ENCODE assay signal across 1 cellular context in the genomic region with DNA sequence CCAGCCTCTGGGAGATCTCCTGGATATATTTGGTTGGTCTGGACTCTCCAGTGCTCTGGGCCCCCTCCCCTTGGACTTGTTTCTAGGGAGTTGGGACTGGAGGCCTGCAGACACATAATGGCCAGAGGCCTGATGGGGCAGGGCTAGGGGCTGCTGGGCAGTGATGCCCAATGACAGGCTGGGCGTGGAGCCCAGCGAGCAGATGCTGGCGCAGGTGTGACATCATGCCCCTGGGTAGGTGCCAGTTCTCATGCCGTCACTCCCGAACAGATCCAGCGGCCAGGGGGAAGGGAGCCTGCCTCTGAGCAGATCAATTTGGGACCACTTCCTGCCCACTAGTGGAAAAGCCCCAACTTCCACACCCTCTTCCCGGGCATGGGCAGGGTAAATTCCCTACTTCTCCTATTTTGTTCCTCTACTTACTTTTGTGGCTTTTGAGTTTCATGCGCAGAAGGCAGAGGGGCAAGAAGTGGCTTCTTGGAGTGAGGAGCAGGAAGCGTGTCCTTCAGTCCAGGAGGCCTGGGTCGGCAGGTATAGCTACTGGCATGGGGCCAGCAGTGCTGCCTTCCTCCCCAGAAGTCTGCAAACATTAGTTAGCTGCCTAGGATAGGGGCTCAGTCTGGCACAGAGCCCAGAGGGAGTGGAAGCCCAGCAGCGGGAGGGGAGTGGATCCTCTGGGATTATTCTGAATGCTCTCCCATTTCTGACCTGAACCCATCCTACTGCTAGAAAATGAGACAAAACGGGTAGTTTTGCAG.
TF ChIP-seq lines count a peak whose summit lies in the region.

No MANE protein-coding gene starts in this region.

TF ChIP-seq in HepG2, 621 proteins besides CTCF, POLR2A, EP300 and RAD21:
- TF ChIP-seq ZNF891 (CRISPR knock-in tag; IDR thresholded peaks at IDR 0.05) = 0 out of 2 replicates have a peak, but pooled peaks have one; percentile 28
- TF ChIP-seq, protein P1, sequence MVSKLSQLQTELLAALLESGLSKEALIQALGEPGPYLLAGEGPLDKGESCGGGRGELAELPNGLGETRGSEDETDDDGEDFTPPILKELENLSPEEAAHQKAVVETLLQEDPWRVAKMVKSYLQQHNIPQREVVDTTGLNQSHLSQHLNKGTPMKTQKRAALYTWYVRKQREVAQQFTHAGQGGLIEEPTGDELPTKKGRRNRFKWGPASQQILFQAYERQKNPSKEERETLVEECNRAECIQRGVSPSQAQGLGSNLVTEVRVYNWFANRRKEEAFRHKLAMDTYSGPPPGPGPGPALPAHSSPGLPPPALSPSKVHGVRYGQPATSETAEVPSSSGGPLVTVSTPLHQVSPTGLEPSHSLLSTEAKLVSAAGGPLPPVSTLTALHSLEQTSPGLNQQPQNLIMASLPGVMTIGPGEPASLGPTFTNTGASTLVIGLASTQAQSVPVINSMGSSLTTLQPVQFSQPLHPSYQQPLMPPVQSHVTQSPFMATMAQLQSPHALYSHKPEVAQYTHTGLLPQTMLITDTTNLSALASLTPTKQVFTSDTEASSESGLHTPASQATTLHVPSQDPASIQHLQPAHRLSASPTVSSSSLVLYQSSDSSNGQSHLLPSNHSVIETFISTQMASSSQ (IDR thresholded peaks at IDR 0.05; ENCODE audit: low read depth) = no peak
- TF ChIP-seq, protein P1 (CRISPR knock-in tag; IDR thresholded peaks at IDR 0.05; ENCODE audit: borderline replicate concordance) = no peak
- TF ChIP-seq LCORL (IDR thresholded peaks at IDR 0.05) = peak; percentile 10; the same call in 1 of the 2 replicates
- TF ChIP-seq LCORL (CRISPR knock-in tag; IDR thresholded peaks at IDR 0.05) = no peak
